Comparison of ENCODE assay signal across 13 cellular contexts in genomic region chr16:87733190-87733589, GRCh38. TPM values are rescaled to one million over a fixed set of nuclear protein-coding genes. Genes with fewer than 3 reads are reported as not detected.
DNase-seq lines count a peak whose midpoint lies in the region; ATAC-seq and TF ChIP-seq lines count a peak whose summit lies in the region.
"Had no signal": no experiment of that assay in that cellular context is flagged by ENCODE, and none has a peak within 500 bp of the region (broad histone marks: within the 10 kb centered on the region; RNA-seq: fewer than 3 reads in every experiment).

No MANE protein-coding gene starts in this region.

- H3K4me3 ChIP-seq in OCI-LY1 (ENCODE audit: low read depth, low read length, poor library complexity, severe bottlenecking) (no peak overlapping the region), transverse colon (no peak overlapping the region), sigmoid colon (no peak overlapping the region)

- H3K27ac ChIP-seq in OCI-LY1 (ENCODE audit: low read depth, low read length, poor library complexity, severe bottlenecking): peak overlapping the region; percentile 86
- H3K27ac ChIP-seq in transverse colon: no peak overlapping the region
- H3K27ac ChIP-seq in sigmoid colon: no peak overlapping the region

- no peak overlapping the region for H2AFZ ChIP-seq in OCI-LY1 (ENCODE audit: low read length)

- no peaks in the 10 kb centered on the region; the same call in 1 of the 2 replicates for H3F3A ChIP-seq in OCI-LY1 (ENCODE audit: insufficient read depth, low read length)

- H3K36me3 ChIP-seq in OCI-LY1 (ENCODE audit: insufficient read depth, low read length) (peaks cover 72% of the 10 kb centered on the region), transverse colon (peaks cover 0 to 23% (median 10%) of the 10 kb centered on the region in 4 donors), sigmoid colon (peaks cover 0 to 47% (median 12%) of the 10 kb centered on the region in 4 donors)

- in situ Hi-C loops in transverse colon (cut with MboI; ENCODE audit: low pct_ligation_motif_present in 1 of 4, low pct_unique_long_range_greater_than_20kb in 1 of 4, low sequenced_read_pairs in 3 of 4): no loop called here

- no peaks in the 10 kb centered on the region for H4K20me1 ChIP-seq in OCI-LY1 (ENCODE audit: insufficient read depth, low read length)

- no peak overlapping the region; the same call in 1 of the 2 replicates for H3K4me2 ChIP-seq in OCI-LY1 (ENCODE audit: low read length)

- 75% methylated on average over 11 of the region's 11 CpGs; no CpG with 5 or more reads in 1 of the 2 donors for WGBS in transverse colon (ENCODE audit: low coverage in 1 of 2), 2 donors
- 65 to 80% methylated on average over 11 of the region's 11 CpGs for WGBS in sigmoid colon, 2 donors

- DNase-seq in activated effector memory CD4-positive, alpha-beta T cell treated with Interleukin-2 at 50 U/mL for 16 hours: peak; percentile 3
- no peak for DNase-seq in activated effector memory CD4-positive, alpha-beta T cell treated with anti-CD3 and anti-CD28 coated beads, Interleukin-2, amount 50 U/mL, for 16 hours
- DNase-seq in NAMALWA (ENCODE audit: low spot score): peak; percentile 71
- DNase-seq in transverse colon: peak; percentile 17
- DNase-seq in sciatic nerve (ENCODE audit: low spot score): no peak
- DNase-seq in sigmoid colon: no peak
- no peak for DNase-seq in NCI-H524 treated with DMSO at 0.1 percent for 48 hours (lab: John Stamatoyannopoulos, UW)
- DNase-seq: activated CD4-positive, alpha-beta T cell treated with anti-CD3 and anti-CD28 coated beads, Interleukin-2, amount 10 ng/mL, durations not matched to agents 24 days and 14 days; activated T-cell treated with anti-CD3 and anti-CD28 coated beads, Interleukin-2, amount 50 U/mL, for 72 hours; caudate nucleus; right cardiac atrium had no signal

- intact Hi-C loops in transverse colon (cut with DNase I; ENCODE audit: low total_unique reads): no loop called here
- intact Hi-C loops in sciatic nerve (cut with DNase I): no loop called here
- intact Hi-C loops in sigmoid colon (cut with DNase I): no loop called here

- H3K9me3 ChIP-seq in OCI-LY1 (ENCODE audit: low read length) (no peaks in the 10 kb centered on the region), transverse colon (no peaks in the 10 kb centered on the region), sigmoid colon (no peaks in the 10 kb centered on the region)

- H3K27me3 ChIP-seq in OCI-LY1 (ENCODE audit: insufficient read depth, low read length) (no peaks in the 10 kb centered on the region), transverse colon (no peaks in the 10 kb centered on the region), sigmoid colon (no peaks in the 10 kb centered on the region)

- TF ChIP-seq POLR2A in transverse colon (IDR thresholded peaks at IDR 0.05) (no peak), sigmoid colon (IDR thresholded peaks at IDR 0.05) (no peak)

- peak overlapping the region; percentile 44; the same call in 1 of the 2 replicates for H3K9ac ChIP-seq in OCI-LY1 (ENCODE audit: low read length)

- H3K4me1 ChIP-seq in OCI-LY1 (ENCODE audit: insufficient read depth, low read length, severe bottlenecking) (peaks cover 36% of the 10 kb centered on the region), transverse colon (no peaks in the 10 kb centered on the region), sigmoid colon (no peaks in the 10 kb centered on the region)

- 0 out of 2 replicates have a peak, but pooled peaks cover 2% of the 10 kb centered on the region for H3K79me2 ChIP-seq in OCI-LY1 (ENCODE audit: insufficient read depth, low read length)

- TF ChIP-seq EP300 in transverse colon (IDR thresholded peaks at IDR 0.05; ENCODE audit: low read depth) (no peak), sigmoid colon (IDR thresholded peaks at IDR 0.05) (no peak)

- ATAC-seq in sciatic nerve: no peak
- ATAC-seq: activated T-cell treated with anti-CD3 and anti-CD28 coated beads, Interleukin-2, amount 50 U/mL, for 72 hours; HepG2; right cardiac atrium had no signal

- H3K9me2 ChIP-seq in OCI-LY1 (ENCODE audit: low read depth, low read length): no peaks in the 10 kb centered on the region

- TF ChIP-seq CTCF in OCI-LY1 (IDR thresholded peaks at IDR 0.05; ENCODE audit: low read length) (no peak), transverse colon (IDR thresholded peaks at IDR 0.05) (no peak), sigmoid colon (IDR thresholded peaks at IDR 0.05) (no peak)

RNA-seq across cellular contexts. Expression of gene KLHDC4, which starts 32.6 kb away (rescaled TPM):
- total RNA-seq in transverse colon (100 to 1,000 TPM in 1 of 4 donors, 10 to 100 TPM in 3; 45.2 to 193 (median 57.4) TPM), sciatic nerve (41.5 TPM), sigmoid colon (10 to 100 TPM; 24.6 to 28.5 (median 25.5) TPM)
- 10 to 100 TPM; 12.7 to 71.0 (median 18.0) TPM for polyA plus RNA-seq in sigmoid colon

Comparison
In these comparisons a context has a peak if more than half of its experiments do, and no peak if none do; other contexts are left out.
1. DNase-seq: peak in activated effector memory CD4-positive, alpha-beta T cell treated with Interleukin-2 at 50 U/mL for 16 hours (single experiment), NAMALWA (single experiment) and transverse colon (single experiment); none in activated effector memory CD4-positive, alpha-beta T cell treated with anti-CD3 and anti-CD28 coated beads, Interleukin-2, amount 50 U/mL, for 16 hours (single experiment), sciatic nerve (single experiment), sigmoid colon (single experiment) and NCI-H524 treated with DMSO at 0.1 percent for 48 hours (single experiment).